In the genomic region with DNA sequence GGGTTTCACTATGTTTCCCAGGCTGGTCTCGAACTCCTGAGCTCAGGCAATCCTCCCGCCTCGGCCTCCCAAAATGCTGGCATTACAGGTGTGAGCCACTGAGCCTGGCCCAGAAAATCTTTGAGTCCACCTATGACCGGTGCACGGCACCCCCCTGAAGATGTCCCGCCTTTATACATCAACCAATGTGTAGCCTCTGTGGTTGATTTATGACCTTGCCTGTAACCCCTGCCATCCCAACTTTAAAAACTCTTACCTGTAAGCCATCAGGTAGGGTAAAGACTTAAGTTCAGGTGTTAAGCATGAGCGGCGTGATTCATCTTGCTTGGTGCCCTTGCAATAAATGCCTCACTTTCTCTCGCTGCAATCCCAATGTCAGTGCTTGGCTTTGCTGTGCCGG, we compare ENCODE assay signal across 34 cellular contexts. TPM values are rescaled to one million over a fixed set of nuclear protein-coding genes. Genes with fewer than 3 reads are reported as not detected.
DNase-seq lines count a peak whose midpoint lies in the region; ATAC-seq, FAIRE-seq and TF ChIP-seq lines count a peak whose summit lies in the region.
"Had no signal": no experiment of that assay in that cellular context is flagged by ENCODE, and none has a peak within 500 bp of the region (broad histone marks: within the 10 kb centered on the region; RNA-seq: fewer than 3 reads in every experiment).

No MANE protein-coding gene starts in this region.

- TF ChIP-seq CTCF in K562 (IDR thresholded peaks at IDR 0.05 in 2 of 3, conservative IDR thresholded peaks at IDR 0.05 in 1 of 3; ENCODE audit: insufficient read depth in 2 of 3, low read depth in 1 of 3, low read length in 3 of 3) (no peak), chondrocyte (IDR thresholded peaks at IDR 0.05) (no peak)

- TF ChIP-seq EP300 in K562 (IDR thresholded peaks at IDR 0.05; ENCODE audit: low read length): no peak

- WGBS in K562 (ENCODE audit: insufficient coverage, low coverage, missing lambda C conversion rate): 77% methylated on average over 10 of the region's 10 CpGs

- in situ Hi-C loops in K562 (cut with MboI): no loop called here

- POLR2A ChIA-PET in HEK293T (lab: Yijun Ruan, JAX) (no interaction called here), K562 (lab: Yijun Ruan, JAX) (no interaction called here)

- H3K9ac ChIP-seq in K562 (ENCODE audit: insufficient read depth in 1 of 2, low read depth in 2 of 2, low read length in 2 of 2): no peak overlapping the region
- H3K9ac ChIP-seq: BLaER1; BLaER1 treated with 17β-estradiol and CSF1 and Interleukin-3, amounts not matched to agents 10 nM and 100 nM had no signal

- H3K27me3 Mint-ChIP-seq in chondrocyte (ENCODE audit: low read depth): peaks cover 12% of the 10 kb centered on the region
- peaks cover 3% of the 10 kb centered on the region for H3K27me3 Mint-ChIP-seq in activated T-helper 1 cell treated with anti-CD3 and anti-CD28 coated beads, Interleukin-12 subunit alpha, Interleukin-12 subunit beta, Interleukin-2, Interleukin-4 antibody, amounts not matched to agents 30 ng/mL and 10 ng/mL and 1 ng/mL, durations not matched to agents 14 hours and 24 hours and 36 hours (ENCODE audit: insufficient read depth)
- H3K27me3 Mint-ChIP-seq: B cell; CD4-positive, alpha-beta T cell had no signal

- no peak overlapping the region for H3K27ac ChIP-seq in K562 (ENCODE audit: extremely low read depth, low read depth, low read length)
- H3K27ac ChIP-seq: 22Rv1; A549; BLaER1; BLaER1 treated with 17β-estradiol and CSF1 and Interleukin-3, amounts not matched to agents 10 nM and 100 nM; C4-2B had no signal

- no peaks in the 10 kb centered on the region for H3K4me1 Mint-ChIP-seq in chondrocyte (ENCODE audit: low read depth)
- H3K4me1 Mint-ChIP-seq in activated T-helper 1 cell treated with anti-CD3 and anti-CD28 coated beads, Interleukin-12 subunit alpha, Interleukin-12 subunit beta, Interleukin-2, Interleukin-4 antibody, amounts not matched to agents 30 ng/mL and 10 ng/mL and 1 ng/mL, durations not matched to agents 14 hours and 24 hours and 36 hours (ENCODE audit: low read depth): no peaks in the 10 kb centered on the region
- H3K4me1 Mint-ChIP-seq: B cell; CD14-positive monocyte; CD4-positive, alpha-beta memory T cell; CD4-positive, CD25-positive, alpha-beta regulatory T cell; CD8-positive, alpha-beta memory T cell had no signal

- H2AFZ ChIP-seq in K562 (ENCODE audit: low read depth, low read length): no peak overlapping the region

- DNase-seq in HEK293T (ENCODE audit: extremely low spot score) (no peak), K562 (ENCODE audit: extremely low read depth in 1 of 4, low spot score in 3 of 4) (no peak), chondrocyte (ENCODE audit: low spot score) (peak; percentile 39), DMS153 (lab: John Stamatoyannopoulos, UW) (no peak)
- no peak for DNase-seq in activated T-helper 1 cell treated with anti-CD3 and anti-CD28 coated beads, Interleukin-12 subunit alpha, Interleukin-12 subunit beta, Interleukin-2, Interleukin-4 antibody, amounts not matched to agents 30 ng/mL and 10 ng/mL and 1 ng/mL, durations not matched to agents 14 hours and 24 hours and 36 hours (ENCODE audit: low spot score)
- no peak for DNase-seq in stimulated activated CD4-positive, alpha-beta T cell treated with anti-CD3 and anti-CD28 coated beads, Interleukin-12 subunit alpha, Interleukin-12 subunit beta, amount 100 ng/mL, for 4 hours
- DNase-seq: 8988T; ACHN; AML-193; BE2C; C1 segment of cervical spinal cord; Caco-2; Calu3; CD4-positive, alpha-beta memory T cell; CD4-positive, alpha-beta T cell; CD4-positive, CD25-positive, alpha-beta regulatory T cell; CD8-positive, alpha-beta memory T cell; CD8-positive, alpha-beta T cell; COR-L47; DMS 273 treated with DMSO at 0.1 percent for 48 hours; DMS53; DMS79; DMS79 treated with DMSO at 0.1 percent for 48 hours; DND-41; EL had no signal

- no peaks in the 10 kb centered on the region for H3K9me3 Mint-ChIP-seq in chondrocyte (ENCODE audit: low read depth)
- no peaks in the 10 kb centered on the region for H3K9me3 Mint-ChIP-seq in activated T-helper 1 cell treated with anti-CD3 and anti-CD28 coated beads, Interleukin-12 subunit alpha, Interleukin-12 subunit beta, Interleukin-2, Interleukin-4 antibody, amounts not matched to agents 30 ng/mL and 10 ng/mL and 1 ng/mL, durations not matched to agents 14 hours and 24 hours and 36 hours
- H3K9me3 Mint-ChIP-seq: CD4-positive, alpha-beta memory T cell; CD4-positive, alpha-beta T cell; CD4-positive, CD25-positive, alpha-beta regulatory T cell; CD8-positive, alpha-beta memory T cell; CD8-positive, alpha-beta T cell had no signal

- no peaks in the 10 kb centered on the region for H3K9me1 ChIP-seq in K562 (ENCODE audit: control insufficient read depth, insufficient read depth, low read length)

- H3K4me1 ChIP-seq in K562 (replicated peaks in 1 of 2; ENCODE audit: control insufficient read depth in 2 of 2, insufficient read depth in 2 of 2, low read length in 2 of 2): peaks cover 0 to 4% of the 10 kb centered on the region in 2 experiments; a peak in 2 of 5 replicates
- H3K4me1 ChIP-seq: A549; BE2C; BLaER1; BLaER1 treated with 17β-estradiol and CSF1 and Interleukin-3, amounts not matched to agents 10 nM and 100 nM; Caco-2 had no signal

- no peaks in the 10 kb centered on the region for H3K9me3 ChIP-seq in K562 (replicated peaks; ENCODE audit: control insufficient read depth, insufficient read depth, low read depth, low read length)
- H3K9me3 ChIP-seq: A549; BE2C; BLaER1; BLaER1 treated with 17β-estradiol and CSF1 and Interleukin-3, amounts not matched to agents 10 nM and 100 nM; Caco-2 had no signal

- no peak overlapping the region for H3K4me2 ChIP-seq in K562 (ENCODE audit: insufficient read depth, low read length)
- H3K4me2 ChIP-seq: A549; BLaER1; BLaER1 treated with 17β-estradiol and CSF1 and Interleukin-3, amounts not matched to agents 10 nM and 100 nM had no signal

- no peak for TF ChIP-seq RAD21 in K562 (CRISPR knock-in tag; conservative IDR thresholded peaks at IDR 0.05 in 1 of 2, IDR thresholded peaks at IDR 0.05 in 1 of 2)

- H3K4me3 ChIP-seq in K562: no peak overlapping the region
- H3K4me3 ChIP-seq: A549; BLaER1; BLaER1 treated with 17β-estradiol and CSF1 and Interleukin-3, amounts not matched to agents 10 nM and 100 nM had no signal

- no peak for ATAC-seq in K562
- ATAC-seq: CD8-positive, alpha-beta T cell had no signal

- H3K27ac Mint-ChIP-seq in chondrocyte (ENCODE audit: unreplicated experiment): no peak overlapping the region
- H3K27ac Mint-ChIP-seq in activated T-helper 1 cell treated with anti-CD3 and anti-CD28 coated beads, Interleukin-12 subunit alpha, Interleukin-12 subunit beta, Interleukin-2, Interleukin-4 antibody, amounts not matched to agents 30 ng/mL and 10 ng/mL and 1 ng/mL, durations not matched to agents 14 hours and 24 hours and 36 hours: no peak overlapping the region
- H3K27ac Mint-ChIP-seq: B cell; CD14-positive monocyte; CD4-positive, alpha-beta memory T cell; CD4-positive, alpha-beta T cell; CD4-positive, CD25-positive, alpha-beta regulatory T cell; CD8-positive, alpha-beta memory T cell; CD8-positive, alpha-beta T cell had no signal

- no peaks in the 10 kb centered on the region for H3K79me2 ChIP-seq in K562 (ENCODE audit: control insufficient read depth, insufficient read depth, low read length)

- no TSS peak for BruUV-seq in K562 (replicated peaks; lab: Mats Ljungman, UMichigan)

- H3K27me3 ChIP-seq in K562 (ENCODE audit: control insufficient read depth in 2 of 2, insufficient read depth in 2 of 2, low read length in 2 of 2): 0 out of 5 replicates have a peak, but pooled peaks cover 0 to 2% of the 10 kb centered on the region in 2 experiments
- H3K27me3 ChIP-seq: BE2C; BLaER1; BLaER1 treated with 17β-estradiol and CSF1 and Interleukin-3, amounts not matched to agents 10 nM and 100 nM had no signal

- TF ChIP-seq POLR2A in K562 (conservative IDR thresholded peaks at IDR 0.05): no peak

- H3K36me3 ChIP-seq in K562 (ENCODE audit: control insufficient read depth, insufficient read depth, low read length): no peaks in the 10 kb centered on the region
- H3K36me3 ChIP-seq: BE2C; BLaER1; BLaER1 treated with 17β-estradiol and CSF1 and Interleukin-3, amounts not matched to agents 10 nM and 100 nM had no signal

- H4K20me1 ChIP-seq in K562 (replicated peaks; ENCODE audit: control insufficient read depth, insufficient read depth, low read length): no peaks in the 10 kb centered on the region
- H4K20me1 ChIP-seq: BLaER1; BLaER1 treated with 17β-estradiol and CSF1 and Interleukin-3, amounts not matched to agents 10 nM and 100 nM had no signal

- H3K36me3 Mint-ChIP-seq in chondrocyte (ENCODE audit: low read depth): no peaks in the 10 kb centered on the region
- no peaks in the 10 kb centered on the region for H3K36me3 Mint-ChIP-seq in activated T-helper 1 cell treated with anti-CD3 and anti-CD28 coated beads, Interleukin-12 subunit alpha, Interleukin-12 subunit beta, Interleukin-2, Interleukin-4 antibody, amounts not matched to agents 30 ng/mL and 10 ng/mL and 1 ng/mL, durations not matched to agents 14 hours and 24 hours and 36 hours (ENCODE audit: low read depth)
- H3K36me3 Mint-ChIP-seq: CD4-positive, alpha-beta memory T cell; CD4-positive, CD25-positive, alpha-beta regulatory T cell; CD8-positive, alpha-beta memory T cell; CD8-positive, alpha-beta T cell had no signal

- no peak for FAIRE-seq in K562 (lab: Jason Lieb, UNC)
- FAIRE-seq: A204.1, A549, D721Med had no signal

- CTCF ChIA-PET in HEK293T (lab: Yijun Ruan, JAX) (interaction anchor here (0.7 kb wide), 1 partner anchor 1300 kb away, joined by 4 read pairs; no protein-coding TSS in a partner anchor), K562 (lab: Yijun Ruan, JAX; ENCODE audit: low intra/inter-chr PET ratio) (no interaction called here)

- no peak overlapping the region for H3K4me3 Mint-ChIP-seq in chondrocyte (ENCODE audit: unreplicated experiment)
- no peak overlapping the region for H3K4me3 Mint-ChIP-seq in activated T-helper 1 cell treated with anti-CD3 and anti-CD28 coated beads, Interleukin-12 subunit alpha, Interleukin-12 subunit beta, Interleukin-2, Interleukin-4 antibody, amounts not matched to agents 30 ng/mL and 10 ng/mL and 1 ng/mL, durations not matched to agents 14 hours and 24 hours and 36 hours
- H3K4me3 Mint-ChIP-seq: B cell; CD14-positive monocyte; CD4-positive, alpha-beta memory T cell; CD4-positive, alpha-beta T cell; CD4-positive, CD25-positive, alpha-beta regulatory T cell; CD8-positive, alpha-beta memory T cell; CD8-positive, alpha-beta T cell had no signal

- intact Hi-C loops in K562 (cut with micrococcal nuclease): no loop called here
- intact Hi-C loops in activated T-helper 1 cell treated with anti-CD3 and anti-CD28 coated beads, Interleukin-12 subunit alpha, Interleukin-12 subunit beta, Interleukin-2, Interleukin-4 antibody, amounts not matched to agents 30 ng/mL and 10 ng/mL and 1 ng/mL, durations not matched to agents 14 hours and 24 hours and 36 hours (cut with micrococcal nuclease): no loop called here

RNA-seq across cellular contexts. Expression of gene CTSH, which starts 14.5 kb away (rescaled TPM):
- 299 and 667 TPM in 2 replicates for total RNA-seq in K562 (2011; cell fraction: chromatin; rRNA removed; ENCODE audit: low replicate concordance)
- 475 and 577 TPM in 2 replicates for total RNA-seq in K562 (2011; cell fraction: nucleolus; rRNA removed)
- total RNA-seq in K562 (2011; cell fraction: nucleoplasm; rRNA removed): 452 and 464 TPM in 2 replicates
- total RNA-seq in K562 (2014; rRNA removed) (221 and 262 TPM in 2 replicates), K562 (2014; rRNA removed; fragmentation: Illumina TruSeq; extraction: Trizol) (130 and 158 TPM in 2 replicates), K562 (2015; rRNA removed; fragmentation: Illumina TruSeq; extraction: Trizol) (169 and 170 TPM in 2 replicates), K562 (2021) (173 TPM in 2 replicates), chondrocyte (12.0 to 22.5 TPM (median 22.0 TPM) in 3 replicates)
- polyA plus RNA-seq in K562 (2011; rRNA removed) (346 and 462 TPM in 2 replicates), K562 (2014; fragmentation: Illumina TruSeq; extraction: Trizol) (264 and 319 TPM in 2 replicates), K562 (2014; fragmentation: Nextera tagmentation; extraction: Ambion mirVana) (10 to 100 TPM; 15.0 to 35.1 TPM), K562 (2014; rRNA removed) (314 and 326 TPM in 2 replicates)
- 293 and 363 TPM in 2 replicates for polyA plus RNA-seq in K562 (2011; cell fraction: cytosol; rRNA removed)
- 419 and 596 TPM in 2 replicates for polyA plus RNA-seq in K562 (2011; cell fraction: nucleus; rRNA removed)
- 197 and 377 TPM in 2 replicates for polyA plus RNA-seq in K562 (2012)
- 172 and 231 TPM in 2 replicates for polyA minus RNA-seq in K562 (2011; rRNA and poly(A)+ RNA removed)
- polyA minus RNA-seq in K562 (2011; cell fraction: cytosol; rRNA and poly(A)+ RNA removed): 126 and 148 TPM in 2 replicates
- polyA minus RNA-seq in K562 (2011; cell fraction: nucleus; rRNA and poly(A)+ RNA removed): 135 and 136 TPM in 2 replicates
- total RNA-seq in activated T-helper 1 cell treated with anti-CD3 and anti-CD28 coated beads, Interleukin-12 subunit alpha, Interleukin-12 subunit beta, Interleukin-2, Interleukin-4 antibody, amounts not matched to agents 30 ng/mL and 10 ng/mL and 1 ng/mL, durations not matched to agents 14 hours and 24 hours and 36 hours: 50.9 and 57.3 TPM in 2 replicates
